Comparison of ENCODE assay signal across 23 cellular contexts in the genomic region with DNA sequence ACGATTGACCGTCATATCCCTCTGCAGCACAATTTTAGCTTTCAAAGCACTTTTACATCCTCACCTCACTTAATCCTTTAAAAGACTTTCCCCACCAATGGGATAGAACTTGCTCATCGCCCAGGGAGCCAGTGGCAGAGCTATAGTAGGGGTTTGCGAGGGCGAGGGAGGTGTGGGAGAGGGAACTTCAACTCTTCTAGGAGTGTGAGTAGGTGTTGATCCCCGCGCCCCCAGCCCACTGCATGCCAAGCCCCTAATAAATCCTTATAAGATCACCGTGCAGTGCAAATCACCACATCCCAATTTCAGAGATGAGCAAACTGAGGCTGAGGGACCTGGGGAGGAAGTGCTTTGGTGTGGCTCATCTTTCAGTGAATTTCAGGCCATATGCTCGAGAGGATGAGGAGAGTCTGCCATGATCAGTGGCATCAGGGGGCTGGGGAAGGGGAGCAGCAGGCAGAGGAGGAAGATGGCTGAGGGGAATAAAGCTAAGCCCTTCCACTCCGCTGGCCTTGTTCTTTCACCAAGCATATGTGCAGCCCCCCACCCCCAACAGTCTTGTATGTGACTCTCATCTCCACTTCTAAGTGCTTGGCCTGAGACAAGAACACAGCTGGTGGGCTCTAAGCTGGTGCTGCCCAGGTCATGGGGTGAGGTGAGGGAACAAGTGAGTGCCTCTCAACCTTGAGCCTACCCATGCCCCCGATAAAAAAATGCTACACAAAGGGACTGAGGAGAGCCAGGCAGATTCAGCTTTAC. TPM values are rescaled to one million over a fixed set of nuclear protein-coding genes. Genes with fewer than 3 reads are reported as not detected.
"Had no signal": no experiment of that assay in that cellular context is flagged by ENCODE, and none has a peak within 500 bp of the region (broad histone marks: within the 10 kb centered on the region; RNA-seq: fewer than 3 reads in every experiment).

No MANE protein-coding gene starts in this region.

- H3K4me2 ChIP-seq: hepatocyte had no signal

- H3K9me3 ChIP-seq: left ventricle myocardium inferior, lower lobe of right lung, psoas muscle, spleen, tibial artery, upper lobe of left lung, uterus had no signal

- H3K9me3 Mint-ChIP-seq: memory B cell; mesothelial cell of epicardium; natural killer cell; stimulated activated memory B cell treated with anti-CD40 and anti-IgM and Interleukin-4, amounts not matched to agents 10 μg/mL and 1 μg/mL and 100 μg/mL, for 72 hours; stimulated activated naive CD8-positive, alpha-beta T cell treated with anti-CD3 and anti-CD28 coated beads, Interleukin-15, Interleukin-2, amounts not matched to agents 100 ng/mL and 50 ng/mL, for 24 hours had no signal

- DNase-seq: dermis blood vessel endothelial cell; erythroblast; foreskin keratinocyte; kidney; left cardiac atrium; left ventricle myocardium inferior; lower lobe of right lung; natural killer cell; psoas muscle; spleen; stimulated activated CD4-positive, alpha-beta T cell treated with anti-CD3 and anti-CD28 coated beads, Interleukin-15, amount 100 ng/mL, for 24 hours; stimulated activated CD4-positive, alpha-beta T cell treated with anti-CD3 and anti-CD28 coated beads, Interleukin-1b, Interleukin-23, amount 100 ng/mL, for 48 hours; stimulated activated CD4-positive, alpha-beta T cell treated with anti-CD3 and anti-CD28 coated beads, Interleukin-4, amount 100 ng/mL, for 24 hours; tibial artery; upper lobe of left lung; uterus had no signal

- H3K36me3 Mint-ChIP-seq: memory B cell; mesothelial cell of epicardium; natural killer cell; stimulated activated memory B cell treated with anti-CD40 and anti-IgM and Interleukin-4, amounts not matched to agents 10 μg/mL and 1 μg/mL and 100 μg/mL, for 72 hours had no signal

- H3K9ac ChIP-seq: parathyroid adenoma had no signal

- H3K27ac ChIP-seq: foreskin keratinocyte, hepatocyte, lower lobe of right lung, parathyroid adenoma, psoas muscle, spleen, tibial artery, upper lobe of left lung, uterus had no signal

- H2AFZ ChIP-seq: hepatocyte, parathyroid adenoma had no signal

- H3K27ac Mint-ChIP-seq: memory B cell; mesothelial cell of epicardium; natural killer cell; stimulated activated memory B cell treated with anti-CD40 and anti-IgM and Interleukin-4, amounts not matched to agents 10 μg/mL and 1 μg/mL and 100 μg/mL, for 72 hours; stimulated activated naive CD8-positive, alpha-beta T cell treated with anti-CD3 and anti-CD28 coated beads, Interleukin-15, Interleukin-2, amounts not matched to agents 100 ng/mL and 50 ng/mL, for 24 hours had no signal

- H3K79me2 ChIP-seq: hepatocyte, parathyroid adenoma had no signal

- H3K4me1 ChIP-seq: foreskin keratinocyte, parathyroid adenoma, uterus had no signal

- H3K4me3 ChIP-seq: hepatocyte, left ventricle myocardium inferior, lower lobe of right lung, psoas muscle, spleen, tibial artery, upper lobe of left lung, uterus had no signal

- H3K36me3 ChIP-seq: left ventricle myocardium inferior, lower lobe of right lung, spleen, tibial artery, upper lobe of left lung, uterus had no signal

- H3K4me3 Mint-ChIP-seq: memory B cell; mesothelial cell of epicardium; natural killer cell; stimulated activated memory B cell treated with anti-CD40 and anti-IgM and Interleukin-4, amounts not matched to agents 10 μg/mL and 1 μg/mL and 100 μg/mL, for 72 hours; stimulated activated naive CD8-positive, alpha-beta T cell treated with anti-CD3 and anti-CD28 coated beads, Interleukin-15, Interleukin-2, amounts not matched to agents 100 ng/mL and 50 ng/mL, for 24 hours had no signal

- H3K27me3 ChIP-seq: uterus had no signal

- ATAC-seq: foreskin keratinocyte; left cardiac atrium; lower lobe of right lung; natural killer cell; sciatic nerve; stimulated activated memory B cell treated with anti-CD40 and anti-IgM and Interleukin-4, amounts not matched to agents 10 μg/mL and 1 μg/mL and 100 μg/mL, for 72 hours had no signal

- H3K4me1 Mint-ChIP-seq: memory B cell; natural killer cell; stimulated activated memory B cell treated with anti-CD40 and anti-IgM and Interleukin-4, amounts not matched to agents 10 μg/mL and 1 μg/mL and 100 μg/mL, for 72 hours had no signal

RNA-seq across cellular contexts. Expression of a gene that starts 5.1 kb away (rescaled TPM):
- total RNA-seq: dermis blood vessel endothelial cell, natural killer cell had no signal
